8 cellular contexts compared by ENCODE assay signal in genomic region chr7:72914756-72915525, GRCh38. TPM values are rescaled to one million over a fixed set of nuclear protein-coding genes. Genes with fewer than 3 reads are reported as not detected.
A peak's percentile ranks its signal among the peaks of the same experiment; 100 is the strongest.
DNase-seq lines count a peak whose midpoint lies in the region; ATAC-seq and TF ChIP-seq lines count a peak whose summit lies in the region.
"Not testable (repeated sequence)": the region's sequence is repeated elsewhere in the genome, so short reads cannot be mapped to it uniquely, and the experiment has no call there.

No MANE protein-coding gene starts in this region.

- peaks cover 11% of the 10 kb centered on the region for H3K4me1 Mint-ChIP-seq in activated CD4-positive, alpha-beta memory T cell treated with anti-CD3 and anti-CD28 coated beads, Interleukin-2, amount 10 ng/mL, durations not matched to agents 7 days and 5 days

- H3K4me3 ChIP-seq in lower lobe of right lung, result not testable (repeated sequence)

- intact Hi-C loops in lower lobe of right lung (cut with DNase I), result not testable (repeated sequence)

- H3K4me1 ChIP-seq in lower lobe of right lung, result peaks cover 13% of the 10 kb centered on the region

- POLR2A ChIA-PET in activated CD4-positive, alpha-beta memory T cell treated with anti-CD3 and anti-CD28 coated beads, Interleukin-2, amount 10 ng/mL, durations not matched to agents 7 days and 5 days (lab: Charles Lee), result interaction anchor here (0.8 to 2.1 kb wide), 3 partner anchors 9 to 87 kb away, joined by 3 to 5 read pairs (median 4); partner anchors contain the start of gene TYW1B

- peaks cover 41% of the 10 kb centered on the region for H3K36me3 Mint-ChIP-seq in activated CD4-positive, alpha-beta memory T cell treated with anti-CD3 and anti-CD28 coated beads, Interleukin-2, amount 10 ng/mL, durations not matched to agents 7 days and 5 days (ENCODE audit: low read depth)

- TF ChIP-seq CTCF in lower lobe of right lung (IDR thresholded peaks at IDR 0.05), result peak; percentile 66

- H3K9me3 Mint-ChIP-seq in activated CD4-positive, alpha-beta memory T cell treated with anti-CD3 and anti-CD28 coated beads, Interleukin-2, amount 10 ng/mL, durations not matched to agents 7 days and 5 days, result not testable (repeated sequence)

- not testable (repeated sequence) for H3K4me3 Mint-ChIP-seq in activated CD4-positive, alpha-beta memory T cell treated with anti-CD3 and anti-CD28 coated beads, Interleukin-2, amount 10 ng/mL, durations not matched to agents 7 days and 5 days

- not testable (repeated sequence) for H3K27me3 Mint-ChIP-seq in activated CD4-positive, alpha-beta memory T cell treated with anti-CD3 and anti-CD28 coated beads, Interleukin-2, amount 10 ng/mL, durations not matched to agents 7 days and 5 days

- H3K27me3 ChIP-seq in lower lobe of right lung (ENCODE audit: low read depth), result not testable (repeated sequence)

- CTCF ChIA-PET in activated CD4-positive, alpha-beta memory T cell treated with anti-CD3 and anti-CD28 coated beads, Interleukin-2, amount 10 ng/mL, durations not matched to agents 7 days and 5 days (lab: Charles Lee), result interaction anchor here (0.5 to 3.8 kb wide), 7 partner anchors 12 to 627 kb away, joined by 3 to 14 read pairs (median 4); partner anchors contain the start of gene TYW1B

- H3K9me3 ChIP-seq in lower lobe of right lung, result not testable (repeated sequence)

- DNase-seq in COR-L47 (lab: John Stamatoyannopoulos, UW), result peak; percentile 24
- DNase-seq in NOMO-1 treated with DMSO at 0.1 percent for 48 hours (lab: John Stamatoyannopoulos, UW; ENCODE audit: unreplicated experiment), result peak; percentile 66
- DNase-seq in activated CD4-positive, alpha-beta memory T cell treated with anti-CD3 and anti-CD28 coated beads, Interleukin-2, amount 10 ng/mL, durations not matched to agents 7 days and 5 days, result peak; percentile 71
- DNase-seq in dermis microvascular lymphatic vessel endothelial cell (ENCODE audit: low read depth in 2 of 2), result peak; percentile 43 to 66
- peak; percentile 58 for DNase-seq in lower lobe of right lung
- peak; percentile 23 for DNase-seq in stimulated activated CD8-positive, alpha-beta memory T cell treated with anti-CD3 and anti-CD28 coated beads, Interleukin-15, amount 100 ng/mL, for 1 hour (ENCODE audit: low read depth)

- peak; percentile 79 for ATAC-seq in GM21390 (IDR thresholded peaks at IDR 0.05; ENCODE audit: unreplicated experiment)
- peak; percentile 68 for ATAC-seq in HG03575 (IDR thresholded peaks at IDR 0.05; ENCODE audit: extremely low read depth, insufficient number of reproducible peaks, low FRiP score, unreplicated experiment)
- ATAC-seq in lower lobe of right lung, result peak; percentile 81 to 85

- H3K27ac ChIP-seq in lower lobe of right lung, result not testable (repeated sequence)

- H3K27ac Mint-ChIP-seq in activated CD4-positive, alpha-beta memory T cell treated with anti-CD3 and anti-CD28 coated beads, Interleukin-2, amount 10 ng/mL, durations not matched to agents 7 days and 5 days, result peak overlapping the region; percentile 54

- H3K36me3 ChIP-seq in lower lobe of right lung, result peaks cover 27% of the 10 kb centered on the region

RNA-seq across cellular contexts. Expression of gene POM121, which starts 10.0 kb away (rescaled TPM):
- total RNA-seq in activated CD4-positive, alpha-beta memory T cell treated with anti-CD3 and anti-CD28 coated beads, Interleukin-2, amount 10 ng/mL, durations not matched to agents 7 days and 5 days, result 10 to 100 TPM; 55.3 to 55.5 TPM
- total RNA-seq in dermis microvascular lymphatic vessel endothelial cell, result 3.0 and 5.3 TPM in 2 replicates
- 35.9 TPM for total RNA-seq in lower lobe of right lung

RNA-seq across cellular contexts. Expression of gene TRIM74, which starts 54.3 kb away (rescaled TPM):
- 1 to 10 TPM; 1.9 to 2.5 TPM for total RNA-seq in activated CD4-positive, alpha-beta memory T cell treated with anti-CD3 and anti-CD28 coated beads, Interleukin-2, amount 10 ng/mL, durations not matched to agents 7 days and 5 days
- total RNA-seq in dermis microvascular lymphatic vessel endothelial cell (0.13 TPM in 1 of 2 replicates, not detected in the other), lower lobe of right lung (1.1 TPM)
